ENCODE assay signal across 9 cellular contexts in genomic region chr11:69443968-69444364, GRCh38. TPM values are rescaled to one million over a fixed set of nuclear protein-coding genes. Genes with fewer than 3 reads are reported as not detected.
DNase-seq lines count a peak whose midpoint lies in the region; ATAC-seq and TF ChIP-seq lines count a peak whose summit lies in the region.
"Had no signal": no experiment of that assay in that cellular context is flagged by ENCODE, and none has a peak within 500 bp of the region (broad histone marks: within the 10 kb centered on the region; RNA-seq: fewer than 3 reads in every experiment).

No MANE protein-coding gene starts in this region.

- H3K9ac ChIP-seq in BLaER1 (peak overlapping the region; percentile 65; the same call in 1 of the 2 replicates), neural progenitor cell (no peak overlapping the region)

- H3K4me2 ChIP-seq in BLaER1 (peak overlapping the region; percentile 90), neural progenitor cell (peak overlapping the region; percentile 70)

- peak overlapping the region; percentile 99 for H3K27ac Mint-ChIP-seq in neural progenitor cell

- H3K27me3 ChIP-seq in BLaER1 (no peaks in the 10 kb centered on the region), neural progenitor cell (no peaks in the 10 kb centered on the region)

- H2AFZ ChIP-seq in neural progenitor cell (replicated peaks), result peak overlapping the region; percentile 3

- H4K20me1 ChIP-seq in BLaER1 (no peaks in the 10 kb centered on the region), neural progenitor cell (ENCODE audit: low read depth) (no peaks in the 10 kb centered on the region)

- H3K4me3 ChIP-seq in BLaER1 (peak overlapping the region; percentile 56), epithelial cell of esophagus (ENCODE audit: low read length) (no peak overlapping the region), neural progenitor cell (peak overlapping the region; percentile 22)

- H3K79me2 ChIP-seq in neural progenitor cell (ENCODE audit: low read depth), result no peaks in the 10 kb centered on the region

- H3K27ac ChIP-seq in BLaER1, result 0 out of 2 replicates have a peak overlapping the region, but pooled peaks have one; percentile 45
- H3K27ac ChIP-seq in neural progenitor cell, result no peak overlapping the region

- peaks cover 17% of the 10 kb centered on the region for H3F3A ChIP-seq in neural progenitor cell (ENCODE audit: low read depth)

- H3K27me3 Mint-ChIP-seq in neural progenitor cell (ENCODE audit: insufficient read depth, low read depth), result peaks cover 13% of the 10 kb centered on the region

- H3K9me3 ChIP-seq in BLaER1 (no peaks in the 10 kb centered on the region), neural progenitor cell (ENCODE audit: low read depth) (no peaks in the 10 kb centered on the region)

- no peaks in the 10 kb centered on the region for H3K36me3 Mint-ChIP-seq in neural progenitor cell

- TF ChIP-seq CTCF in epithelial cell of esophagus (IDR thresholded peaks at IDR 0.05; ENCODE audit: insufficient read depth, low read depth, low read length, missing control alignments) (no peak), neural progenitor cell (IDR thresholded peaks at IDR 0.05) (no peak)

- H3K36me3 ChIP-seq in BLaER1 (no peaks in the 10 kb centered on the region), neural progenitor cell (no peaks in the 10 kb centered on the region)

- H3K4me1 Mint-ChIP-seq in neural progenitor cell, result peaks cover 54% of the 10 kb centered on the region

- ATAC-seq in GM19395 (IDR thresholded peaks at IDR 0.05; ENCODE audit: unreplicated experiment), result no peak

- peak overlapping the region; percentile 78 for H3K4me3 Mint-ChIP-seq in neural progenitor cell

- H3K4me1 ChIP-seq in BLaER1 (peaks cover 35% of the 10 kb centered on the region), neural progenitor cell (peaks cover 25% of the 10 kb centered on the region)

- no peaks in the 10 kb centered on the region for H3K9me3 Mint-ChIP-seq in neural progenitor cell

- peak; percentile 10 for DNase-seq in epithelial cell of esophagus (ENCODE audit: low read depth)
- DNase-seq in neural progenitor cell (ENCODE audit: low spot score), result no peak
- no peak for DNase-seq in OCI-M2 (lab: John Stamatoyannopoulos, UW; ENCODE audit: unreplicated experiment)
- no peak for DNase-seq in NOMO-1 (lab: John Stamatoyannopoulos, UW; ENCODE audit: unreplicated experiment in 2 of 2)
- no peak for DNase-seq in NCI-H524 treated with DMSO at 0.1 percent for 48 hours (lab: John Stamatoyannopoulos, UW)
- DNase-seq: SHP77 had no signal

TF ChIP-seq in PFSK-1, 5 proteins besides CTCF, POLR2A, EP300 and RAD21:
- TF ChIP-seq SIN3A (IDR thresholded peaks at IDR 0.05; ENCODE audit: borderline replicate concordance, insufficient read depth, low read length) (0 out of 2 replicates have a peak, but pooled peaks have one; percentile 43), TAF1 (IDR thresholded peaks at IDR 0.05; ENCODE audit: borderline replicate concordance, insufficient read depth, low read length) (no peak; the same call in 1 of the 2 replicates), REST (IDR thresholded peaks at IDR 0.05; ENCODE audit: insufficient read depth in 1 of 2, low read depth in 2 of 2, low read length in 2 of 2) (no peak)

RNA-seq across cellular contexts. Expression of gene LINC01488, which starts 37.5 kb away (rescaled TPM):
- not detected for polyA plus RNA-seq in PFSK-1 (2012; ENCODE audit: insufficient read length, low read depth)
- 0.09 TPM in 1 of 2 replicates, not detected in the other for total RNA-seq in neural progenitor cell (ENCODE audit: low replicate concordance)
